ENCODE assay signal across 8 cellular contexts in genomic region chr11:83285771-83286528, GRCh38. TPM values are rescaled to one million over a fixed set of nuclear protein-coding genes. Genes with fewer than 3 reads are reported as not detected.
DNase-seq lines count a peak whose midpoint lies in the region; ATAC-seq and TF ChIP-seq lines count a peak whose summit lies in the region.

Gene CCDC90B (minus strand): TSS chr11:83286367. CDS start chr11:83285972, 395 bp downstream.

- H3K4me3 ChIP-seq in mucosa of rectum (ENCODE audit: low read length in 2 of 2) = peak within 1 kb of the TSS; percentile 96 to 99

- peak within 1 kb of the TSS; percentile 95 for H3K4me3 Mint-ChIP-seq in activated T-cell treated with anti-CD3 and anti-CD28 coated beads, Interleukin-2, amount 50 U/mL, for 24 hours

- H3K27me3 Mint-ChIP-seq in activated T-cell treated with anti-CD3 and anti-CD28 coated beads, Interleukin-2, amount 50 U/mL, for 24 hours = no peaks in the 10 kb centered on the region

- in situ Hi-C loops in KBM-7 (cut with MboI; ENCODE audit: low pct_unique_long_range_greater_than_20kb, low sequenced_read_pairs) = loop anchor here (25.0 kb wide), 1 partner anchor 526 kb away; no protein-coding TSS in a partner anchor

- H3K27ac ChIP-seq in mucosa of rectum (ENCODE audit: low read depth in 2 of 2, low read length in 2 of 2) = peak within 1 kb of the TSS; percentile 99

- H3K36me3 ChIP-seq in mucosa of rectum (ENCODE audit: control insufficient read depth in 2 of 2, insufficient read depth in 2 of 2, low read length in 2 of 2) = no peaks in the 10 kb centered on the region

- no peaks in the 10 kb centered on the region for H3K9me3 ChIP-seq in mucosa of rectum (ENCODE audit: control insufficient read depth in 2 of 2, low read length in 2 of 2)

- peak within 1 kb of the TSS; percentile 100 for H3K27ac Mint-ChIP-seq in activated T-cell treated with anti-CD3 and anti-CD28 coated beads, Interleukin-2, amount 50 U/mL, for 24 hours

- peak; percentile 94 for ATAC-seq in GM21717 (IDR thresholded peaks at IDR 0.05; ENCODE audit: unreplicated experiment)

- DNase-seq in DMS53 (lab: John Stamatoyannopoulos, UW) (peak; percentile 100), KBM-7 (peak; percentile 98), erythroblast (lab: John Stamatoyannopoulos, UW) (peak; percentile 98)
- peak; percentile 95 for DNase-seq in activated T-cell treated with anti-CD3 and anti-CD28 coated beads, Interleukin-2, amount 50 U/mL, for 24 hours
- DNase-seq in stimulated activated CD8-positive, alpha-beta memory T cell treated with anti-CD3 and anti-CD28 coated beads, Interleukin-4, amount 100 ng/mL, for 48 hours = peak; percentile 91

- H3K4me1 ChIP-seq in mucosa of rectum (ENCODE audit: control insufficient read depth in 2 of 2, insufficient read depth in 2 of 2, low read length in 2 of 2) = peaks cover 3 to 20% of the 10 kb centered on the region in 2 donors

- H3K4me1 Mint-ChIP-seq in activated T-cell treated with anti-CD3 and anti-CD28 coated beads, Interleukin-2, amount 50 U/mL, for 24 hours (ENCODE audit: low read depth) = peaks cover 44% of the 10 kb centered on the region

- H3K36me3 Mint-ChIP-seq in activated T-cell treated with anti-CD3 and anti-CD28 coated beads, Interleukin-2, amount 50 U/mL, for 24 hours (ENCODE audit: low read depth) = peaks cover 30% of the 10 kb centered on the region

- peak; percentile 99 for TF ChIP-seq POLR2A in erythroblast (IDR thresholded peaks at IDR 0.05; ENCODE audit: low read length)

- no peaks in the 10 kb centered on the region for H3K27me3 ChIP-seq in mucosa of rectum (ENCODE audit: control insufficient read depth in 2 of 2, insufficient read depth in 2 of 2, low read length in 2 of 2)

- H3K9me3 Mint-ChIP-seq in activated T-cell treated with anti-CD3 and anti-CD28 coated beads, Interleukin-2, amount 50 U/mL, for 24 hours = peaks cover 5% of the 10 kb centered on the region

- H3K9ac ChIP-seq in mucosa of rectum (ENCODE audit: low read depth in 1 of 2, low read length in 2 of 2) = peak within 1 kb of the TSS; percentile 99

TF ChIP-seq in PFSK-1, 5 proteins besides CTCF, POLR2A, EP300 and RAD21:
- TF ChIP-seq REST (IDR thresholded peaks at IDR 0.05; ENCODE audit: insufficient read depth in 1 of 2, low read depth in 2 of 2, low read length in 2 of 2) (no peak), TAF1 (IDR thresholded peaks at IDR 0.05; ENCODE audit: borderline replicate concordance, insufficient read depth, low read length) (peak; percentile 84; the same call in 1 of the 2 replicates), FOXP2 (optimal IDR thresholded peaks at IDR 0.05; ENCODE audit: borderline replicate concordance, extremely low read depth, extremely low read length, insufficient read depth) (no peak), SIN3A (IDR thresholded peaks at IDR 0.05; ENCODE audit: borderline replicate concordance, insufficient read depth, low read length) (peak; percentile 73; the same call in 1 of the 2 replicates), POLR2AphosphoS5 (IDR thresholded peaks at IDR 0.05; ENCODE audit: low read depth, low read length) (peak; percentile 98)

RNA-seq across cellular contexts. Expression of gene CCDC90B, which starts in this region (rescaled TPM):
- 14.7 TPM for polyA plus RNA-seq in PFSK-1 (2012; ENCODE audit: insufficient read length, low read depth)

Comparison
In these comparisons a context has a peak if more than half of its experiments do, and no peak if none do; other contexts are left out.
1. Peak in every context shown above with its lines: DNase-seq, ATAC-seq, H3K4me3 ChIP-seq and H3K27ac ChIP-seq.